In genomic region chr13:95920485-95920884, GRCh38 we compare ENCODE assay signal across 19 cellular contexts.
"Had no signal": no experiment of that assay in that cellular context is flagged by ENCODE, and none has a peak within 500 bp of the region (broad histone marks: within the 10 kb centered on the region; RNA-seq: fewer than 3 reads in every experiment).

No MANE protein-coding gene starts in this region.

- H3K4me3 ChIP-seq: heart right ventricle, ovary, prostate gland, right atrium auricular region, thoracic aorta had no signal

- ATAC-seq: activated CD4-positive, alpha-beta T cell treated with anti-CD3 and anti-CD28 coated beads for 36 hours; heart right ventricle; left cardiac atrium had no signal

- DNase-seq: activated B cell treated with CpG ODN at 0.5 μM for 24 hours; activated CD4-positive, alpha-beta memory T cell treated with anti-CD3 and anti-CD28 coated beads for 36 hours; activated CD4-positive, alpha-beta T cell treated with anti-CD3 and anti-CD28 coated beads for 36 hours; activated naive CD4-positive, alpha-beta T cell treated with anti-CD3 and anti-CD28 coated beads for 36 hours; activated naive CD8-positive, alpha-beta T cell treated with anti-CD3 and anti-CD28 coated beads, Interleukin-2, amount 10 ng/mL, durations not matched to agents 7 days and 5 days; activated T-cell treated with anti-CD3 and anti-CD28 coated beads, Interleukin-2, amount 50 U/mL, for 48 hours; cerebellar nuclear complex; cortex of kidney; foreskin fibroblast; heart right ventricle; islet precursor cell; left cardiac atrium; ovary; stimulated activated CD4-positive, alpha-beta T cell treated with anti-CD3 and anti-CD28 coated beads, Interleukin-4, amount 100 ng/mL, for 24 hours; stimulated activated naive CD4-positive, alpha-beta T cell treated with Interleukin-2 at 50 U/mL for 16 hours; T1000 had no signal
